Comparison of ENCODE assay signal across 8 cellular contexts in the genomic region with DNA sequence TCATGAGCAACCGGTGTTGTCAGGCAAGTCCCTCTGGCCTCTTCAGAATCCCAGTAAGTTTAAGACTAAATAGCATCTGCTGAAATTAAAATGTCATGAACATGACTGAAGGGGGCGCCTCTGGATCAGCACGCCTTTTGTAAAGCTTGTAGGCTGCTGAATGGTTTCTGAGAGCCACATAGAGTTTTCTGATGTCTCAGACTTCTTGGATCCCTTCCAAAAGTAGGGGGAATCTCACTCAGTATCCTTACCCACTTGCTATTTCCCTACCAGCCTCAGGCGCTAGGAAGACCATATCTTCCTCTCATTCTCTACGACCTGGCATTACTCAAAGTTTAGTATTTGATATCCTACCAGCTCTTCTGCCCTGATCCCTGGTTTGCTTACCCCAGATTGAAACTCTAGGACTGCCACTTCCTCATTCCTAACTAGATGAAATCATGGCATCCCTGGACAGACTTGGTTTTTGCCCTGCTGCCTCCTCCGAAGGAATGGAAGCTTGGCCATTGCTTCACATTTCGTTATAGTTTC.
DNase-seq lines count a peak whose midpoint lies in the region; ATAC-seq and TF ChIP-seq lines count a peak whose summit lies in the region.

No MANE protein-coding gene starts in this region.

- no peak overlapping the region for H3K4me3 ChIP-seq in AG10803 (ENCODE audit: low read length)
- no peak overlapping the region for H3K4me3 ChIP-seq in choroid plexus epithelial cell (ENCODE audit: low read depth, low read length)

- H3K4me3 Mint-ChIP-seq in T-helper 17 cell (no peak overlapping the region), nephron (no peak overlapping the region)

- ATAC-seq in GM18505 (IDR thresholded peaks at IDR 0.05; ENCODE audit: unreplicated experiment): peak; percentile 62
- ATAC-seq in T-helper 17 cell: peak; percentile 66
- ATAC-seq in HG03175 (IDR thresholded peaks at IDR 0.05; ENCODE audit: unreplicated experiment): no peak
- ATAC-seq in HG03135 (IDR thresholded peaks at IDR 0.05; ENCODE audit: unreplicated experiment): no peak

- DNase-seq in AG10803 (ENCODE audit: low read depth): peak; percentile 42
- peak; percentile 35 to 39 for DNase-seq in Kasumi-1 (lab: John Stamatoyannopoulos, UW)
- DNase-seq in T-helper 17 cell: peak in 1 of 3 donors; percentile 18
- DNase-seq in choroid plexus epithelial cell (ENCODE audit: low read depth): peak; percentile 90

- no peaks in the 10 kb centered on the region for H3K9me3 ChIP-seq in T-helper 17 cell (ENCODE audit: control insufficient read depth, low read length, poor library complexity, severe bottlenecking)

- H3K27ac Mint-ChIP-seq in T-helper 17 cell (peak overlapping the region; percentile 24), nephron (no peak overlapping the region)

- no peaks in the 10 kb centered on the region for H3K27me3 Mint-ChIP-seq in T-helper 17 cell
- H3K27me3 Mint-ChIP-seq in nephron (ENCODE audit: low read depth): no peaks in the 10 kb centered on the region

- H3K36me3 Mint-ChIP-seq in T-helper 17 cell (ENCODE audit: low read depth): no peaks in the 10 kb centered on the region
- no peaks in the 10 kb centered on the region for H3K36me3 Mint-ChIP-seq in nephron (ENCODE audit: low read depth)

- TF ChIP-seq CTCF in AG10803 (conservative IDR thresholded peaks at IDR 0.05; ENCODE audit: low read length): peak; percentile 37
- TF ChIP-seq CTCF in choroid plexus epithelial cell (conservative IDR thresholded peaks at IDR 0.05; ENCODE audit: low read depth, low read length): peak; percentile 76
- TF ChIP-seq CTCF in nephron (IDR thresholded peaks at IDR 0.05; ENCODE audit: unreplicated experiment in 3 of 3): peak in 2 of 3 experiments; percentile 21 to 22

- peaks cover 13% of the 10 kb centered on the region for H3K4me1 Mint-ChIP-seq in T-helper 17 cell
- H3K4me1 Mint-ChIP-seq in nephron: no peaks in the 10 kb centered on the region

- TF ChIP-seq POLR2A in GM18505 (IDR thresholded peaks at IDR 0.05; ENCODE audit: borderline replicate concordance, extremely low read depth, insufficient read depth, insufficient read length): no peak

- H3K9me3 Mint-ChIP-seq in nephron: no peaks in the 10 kb centered on the region

Comparison
In these comparisons a context has a peak if more than half of its experiments do, and no peak if none do; other contexts are left out.
1. CTCF ChIP-seq: peak in every context shown above with its lines; median percentile 76 in choroid plexus epithelial cell; 37 in AG10803; 22 in nephron.
2. ATAC-seq: peak in GM18505 (single experiment) and T-helper 17 cell (single experiment); none in HG03175 (single experiment) and HG03135 (single experiment).